14 cellular contexts compared by ENCODE assay signal in the genomic region with DNA sequence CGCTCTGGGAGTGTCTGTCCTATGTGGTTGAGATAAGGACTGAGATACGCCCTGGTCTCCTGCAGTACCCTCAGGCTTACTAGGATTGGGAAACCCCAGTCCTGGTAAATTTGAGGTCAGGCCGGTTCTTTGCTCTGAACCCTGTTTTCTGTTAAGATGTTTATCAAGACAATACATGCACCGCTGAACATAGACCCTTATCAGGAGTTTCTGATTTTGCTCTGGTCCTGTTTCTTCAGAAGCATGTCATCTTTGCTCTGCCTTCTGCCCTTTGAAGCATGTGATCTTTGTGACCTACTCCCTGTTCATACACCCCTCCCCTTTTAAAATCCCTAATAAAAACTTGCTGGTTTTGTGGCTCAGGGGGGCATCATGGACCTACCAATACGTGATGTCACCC. TPM values are rescaled to one million over a fixed set of nuclear protein-coding genes. Genes with fewer than 3 reads are reported as not detected.
A peak's percentile ranks its signal among the peaks of the same experiment; 100 is the strongest.
DNase-seq lines count a peak whose midpoint lies in the region; TF ChIP-seq lines count a peak whose summit lies in the region.
"Not testable (repeated sequence)": the region's sequence is repeated elsewhere in the genome, so short reads cannot be mapped to it uniquely, and the experiment has no call there.
"Had no signal": no experiment of that assay in that cellular context is flagged by ENCODE, and none has a peak within 500 bp of the region (broad histone marks: within the 10 kb centered on the region; RNA-seq: fewer than 3 reads in every experiment).

No MANE protein-coding gene starts in this region.

- not testable (repeated sequence) for TF ChIP-seq CTCF in endodermal cell (conservative IDR thresholded peaks at IDR 0.05)

- H3K4me3 ChIP-seq in endodermal cell (ENCODE audit: low read length): not testable (repeated sequence)

- H3K27me3 ChIP-seq in endodermal cell (ENCODE audit: control insufficient read depth, insufficient read depth, low read length, poor library complexity, severe bottlenecking): peaks cover 12% of the 10 kb centered on the region

- not testable (repeated sequence) for H3K4me1 Mint-ChIP-seq in endodermal cell

- not testable (repeated sequence) for H3K27me3 Mint-ChIP-seq in endodermal cell (ENCODE audit: insufficient read depth)

- H3K9me3 Mint-ChIP-seq in endodermal cell: peaks cover 28% of the 10 kb centered on the region

- peak overlapping the region; percentile 18 for H3K27ac Mint-ChIP-seq in endodermal cell

- not testable (repeated sequence) for H3K4me1 ChIP-seq in endodermal cell (ENCODE audit: control insufficient read depth, insufficient read depth, low read length)

- H3K9me3 ChIP-seq in endodermal cell (ENCODE audit: control insufficient read depth, low read length): peaks cover 21% of the 10 kb centered on the region

- H3K27ac ChIP-seq in endodermal cell (ENCODE audit: low read depth, low read length): not testable (repeated sequence)

- intact Hi-C loops in posterior vena cava (cut with DNase I): loop anchor here (10.0 kb wide), 2 partner anchors 217 to 307 kb away; partner anchors contain the start of genes C22orf15 (in 1 of the 2), CHCHD10 (in 1 of the 2) and SLC2A11 (in 1 of the 2)

- 87 to 92% methylated on average over 2 to 5 of the region's 5 CpGs for WGBS in endodermal cell (ENCODE audit: insufficient coverage in 1 of 2, insufficient read length in 1 of 2), 2 experiments

- peak; percentile 10 for DNase-seq in GF-D8 (lab: John Stamatoyannopoulos, UW)
- DNase-seq in SK-N-DZ (ENCODE audit: low spot score): peak; percentile 84
- DNase-seq in activated CD8-positive, alpha-beta memory T cell treated with anti-CD3 and anti-CD28 coated beads, Interleukin-2, amount 50 U/mL, for 4 hours: peak; percentile 6
- DNase-seq in endodermal cell: peak; percentile 32
- DNase-seq in posterior vena cava (ENCODE audit: low spot score): peak; percentile 26

- H3K36me3 Mint-ChIP-seq in endodermal cell (ENCODE audit: low read depth): peaks cover 53% of the 10 kb centered on the region

- not testable (repeated sequence) for H3K4me3 Mint-ChIP-seq in endodermal cell

- not testable (repeated sequence) for H3K9ac ChIP-seq in endodermal cell (ENCODE audit: extremely low read depth, low read length, poor library complexity, severe bottlenecking)

- peaks cover 16% of the 10 kb centered on the region for H3K36me3 ChIP-seq in endodermal cell (ENCODE audit: control insufficient read depth, insufficient read depth, low read length)

RNA-seq across cellular contexts. Expression of gene IGLL1, which starts 32.7 kb away (rescaled TPM):
- not detected in 2 replicates for polyA plus RNA-seq in SK-N-DZ (2014; cell fraction: cytosol; rRNA removed)
- polyA plus RNA-seq in SK-N-DZ (2014; cell fraction: nucleus; rRNA removed): not detected in 2 replicates
- total RNA-seq in endodermal cell (not detected), posterior vena cava (not detected)
- polyA plus RNA-seq in endodermal cell (2013, experiment 1 of 2): not detected
- not detected for polyA plus RNA-seq in endodermal cell (2013, experiment 2 of 2)
- total RNA-seq: A172; A673; Calu3; CD4-positive, alpha-beta memory T cell; GM23338; H4; H9; HFFc6 had no signal
- polyA plus RNA-seq: BJ; CD4-positive, alpha-beta memory T cell; GM23338 had no signal

Comparison
In these comparisons a context has a peak if more than half of its experiments do, and no peak if none do; other contexts are left out.
1. DNase-seq: peak in every context shown above with its lines; median percentile 84 in SK-N-DZ; 32 in endodermal cell; 26 in posterior vena cava; 10 in GF-D8; 6 in activated CD8-positive, alpha-beta memory T cell treated with anti-CD3 and anti-CD28 coated beads, Interleukin-2, amount 50 U/mL, for 4 hours.